Comparison of ENCODE assay signal across 9 cellular contexts in genomic region chrX:140439455-140439854, GRCh38.
DNase-seq lines count a peak whose midpoint lies in the region; ATAC-seq, FAIRE-seq and TF ChIP-seq lines count a peak whose summit lies in the region.
"Had no signal": no experiment of that assay in that cellular context is flagged by ENCODE, and none has a peak within 500 bp of the region (broad histone marks: within the 10 kb centered on the region; RNA-seq: fewer than 3 reads in every experiment).

No MANE protein-coding gene starts in this region.

- H3K23ac ChIP-seq in H1 (ENCODE audit: insufficient read length) = no peak overlapping the region
- no peak overlapping the region for H3K23ac ChIP-seq in mesendoderm (ENCODE audit: low read length)

- H3K4ac ChIP-seq in H1 (replicated peaks; ENCODE audit: insufficient read length, low read depth, low read length) = no peak overlapping the region
- H3K4ac ChIP-seq in mesendoderm (ENCODE audit: low read depth, low read length) = no peak overlapping the region

- H3K36me3 ChIP-seq in A673 (ENCODE audit: insufficient read depth, low read length, poor library complexity, severe bottlenecking) = no peaks in the 10 kb centered on the region
- no peaks in the 10 kb centered on the region for H3K36me3 ChIP-seq in H1 (ENCODE audit: control insufficient read depth in 2 of 4, insufficient read depth in 4 of 4, low read length in 3 of 4)
- H3K36me3 ChIP-seq in mesendoderm (ENCODE audit: control insufficient read depth, insufficient read depth, low read length) = no peaks in the 10 kb centered on the region

- FAIRE-seq in H1 (lab: Jason Lieb, UNC) = peak; percentile 42

- H4K20me1 ChIP-seq in H1 (replicated peaks in 1 of 2; ENCODE audit: control insufficient read depth in 1 of 2, insufficient read depth in 2 of 2, low read length in 2 of 2) = no peaks in the 10 kb centered on the region

- no peak for TF ChIP-seq CTCF in A673 (conservative IDR thresholded peaks at IDR 0.05; ENCODE audit: low read depth, low read length)
- no peak for TF ChIP-seq CTCF in H1 (IDR thresholded peaks at IDR 0.05; ENCODE audit: control extremely low read depth in 1 of 3, insufficient read depth in 1 of 3, low read depth in 1 of 3, low read length in 3 of 3)

- H3K27me3 ChIP-seq in A673 (replicated peaks; ENCODE audit: insufficient read depth, low read depth, low read length, poor library complexity) (peaks cover 5% of the 10 kb centered on the region), H1 (replicated peaks in 1 of 4; ENCODE audit: control insufficient read depth in 3 of 4, extremely low read depth in 1 of 4, insufficient read depth in 3 of 4, low read length in 3 of 4) (no peaks in the 10 kb centered on the region), mesendoderm (ENCODE audit: insufficient read depth, low read length, poor library complexity) (no peaks in the 10 kb centered on the region)

- no TSS peak for BruUV-seq in A673 (replicated peaks; lab: Mats Ljungman, UMichigan)

- H2BK120ac ChIP-seq in H1 (replicated peaks; ENCODE audit: low read depth, low read length) (no peak overlapping the region), mesendoderm (ENCODE audit: low read depth, low read length) (no peak overlapping the region)

- H2AK5ac ChIP-seq in H1 (ENCODE audit: low read depth, low read length) = no peak overlapping the region
- H2AK5ac ChIP-seq in mesendoderm (ENCODE audit: low read length) = no peak overlapping the region

- no peak overlapping the region for H2BK20ac ChIP-seq in H1 (ENCODE audit: low read length)

- H3K4me1 ChIP-seq in A673 (ENCODE audit: insufficient read depth, low read length, poor library complexity, severe bottlenecking) = no peaks in the 10 kb centered on the region
- peaks cover 0 to 13% (median 3%) of the 10 kb centered on the region in 4 experiments; a peak in 4 of 7 replicates for H3K4me1 ChIP-seq in H1 (replicated peaks in 1 of 4; ENCODE audit: control insufficient read depth in 3 of 4, insufficient read depth in 4 of 4, low read length in 3 of 4)
- no peaks in the 10 kb centered on the region for H3K4me1 ChIP-seq in mesendoderm (ENCODE audit: control insufficient read depth, low read depth, low read length)

- H3K79me1 ChIP-seq in H1 (ENCODE audit: low read depth, low read length) (no peaks in the 10 kb centered on the region), mesendoderm (ENCODE audit: low read length) (no peaks in the 10 kb centered on the region)

- no peak for TF ChIP-seq RAD21 in H1 (IDR thresholded peaks at IDR 0.05 in 1 of 2, conservative IDR thresholded peaks at IDR 0.05 in 1 of 2; ENCODE audit: low read depth in 2 of 2, low read length in 2 of 2)

- ATAC-seq in GM19397 (IDR thresholded peaks at IDR 0.05; ENCODE audit: unreplicated experiment) (no peak), HG03565 (IDR thresholded peaks at IDR 0.05; ENCODE audit: unreplicated experiment) (no peak)

- CTCF ChIA-PET in A673 (lab: Charles Lee) = no interaction called here
- CTCF ChIA-PET in H1 (lab: Charles Lee; ENCODE audit: partially characterized antibody) = interaction anchor here (0.6 to 1.2 kb wide), 2 partner anchors 60 to 86 kb away, joined by 3 to 4 read pairs; no protein-coding TSS in a partner anchor

- DNase-seq in A673 (ENCODE audit: low spot score) (peak; percentile 16), HK-2 (ENCODE audit: unreplicated experiment) (peak; percentile 1), H1 (ENCODE audit: low read depth in 1 of 2, low spot score in 2 of 2) (peak; percentile 47 to 76), mesendoderm (peak; percentile 73), A172 (ENCODE audit: low spot score) (no peak), cortex of kidney (lab: John Stamatoyannopoulos, UW) (no peak)
- DNase-seq: effector CD4-positive, alpha-beta T cell had no signal

- no peak overlapping the region for H3K4me3 ChIP-seq in A673 (ENCODE audit: low read depth, low read length, poor library complexity, severe bottlenecking)
- H3K4me3 ChIP-seq in H1 (ENCODE audit: extremely low read depth in 1 of 4, insufficient read depth in 2 of 4, low read depth in 3 of 4, low read length in 4 of 4) = peak overlapping the region; percentile 19 to 54 (median 23); a peak in 5 of 8 replicates
- H3K4me3 ChIP-seq in mesendoderm (ENCODE audit: low read length) = no peak overlapping the region

- H3K56ac ChIP-seq in H1 (replicated peaks; ENCODE audit: insufficient read length, low read depth, low read length) = no peak overlapping the region
- H3K56ac ChIP-seq in mesendoderm (ENCODE audit: low read length) = peak overlapping the region; percentile 42

- H2AFZ ChIP-seq in H1 (ENCODE audit: low read length) = no peak overlapping the region

- no peaks in the 10 kb centered on the region for H3K79me2 ChIP-seq in H1 (ENCODE audit: control insufficient read depth in 1 of 2, insufficient read depth in 2 of 2, low read length in 2 of 2)
- H3K79me2 ChIP-seq in mesendoderm (ENCODE audit: control insufficient read depth, insufficient read depth, low read length) = no peaks in the 10 kb centered on the region

- POLR2A ChIA-PET in A673 (lab: Charles Lee; ENCODE audit: low non-redundant PET) (no interaction called here), H1 (lab: Charles Lee; ENCODE audit: partially characterized antibody) (interaction anchor here (1.1 to 1.7 kb wide), 5 partner anchors 9 to 68 kb away, joined by 3 to 6 read pairs (median 4); partner anchors contain the start of gene SOX3)

- no peak for TF ChIP-seq EP300 in H1 (IDR thresholded peaks at IDR 0.05; ENCODE audit: borderline replicate concordance in 1 of 2, low read depth in 2 of 2, low read length in 2 of 2)

- no peak overlapping the region for H3K14ac ChIP-seq in H1 (ENCODE audit: insufficient read length)

- H3K4me2 ChIP-seq in H1 (ENCODE audit: insufficient read depth in 1 of 2, low read depth in 2 of 2, low read length in 2 of 2) (peak overlapping the region; percentile 56 to 69), mesendoderm (ENCODE audit: low read length) (no peak overlapping the region)

- no peak overlapping the region for H4K91ac ChIP-seq in H1 (replicated peaks; ENCODE audit: insufficient read length, low read length)

- intact Hi-C loops in A673 (cut with micrococcal nuclease; ENCODE audit: unreplicated experiment) = no loop called here

- H3K27ac ChIP-seq in A673 (ENCODE audit: low read depth, low read length, poor library complexity, severe bottlenecking) (no peak overlapping the region), H1 (ENCODE audit: low read depth, low read length) (no peak overlapping the region; the same call in 1 of the 2 replicates), mesendoderm (ENCODE audit: low read depth, low read length) (no peak overlapping the region)

- no peaks in the 10 kb centered on the region for H3K23me2 ChIP-seq in H1 (ENCODE audit: low read depth, low read length)

- H4K5ac ChIP-seq in H1 (ENCODE audit: insufficient read length, low read depth, low read length) (no peak overlapping the region), mesendoderm (ENCODE audit: low read length) (no peak overlapping the region)

- H3K18ac ChIP-seq in H1 (ENCODE audit: extremely low read depth, low read length) = no peak overlapping the region; the same call in 1 of the 2 replicates
- peak overlapping the region; percentile 80 for H3K18ac ChIP-seq in mesendoderm (ENCODE audit: low read length)

- H3K9me3 ChIP-seq in A673 (ENCODE audit: low read depth, low read length, poor library complexity, severe bottlenecking) (no peaks in the 10 kb centered on the region), H1 (ENCODE audit: insufficient read depth in 2 of 2, low read depth in 1 of 2, low read length in 1 of 2) (no peaks in the 10 kb centered on the region)

- no peak overlapping the region for H2BK5ac ChIP-seq in H1 (ENCODE audit: low read depth, low read length)
- H2BK5ac ChIP-seq in mesendoderm (ENCODE audit: low read length) = no peak overlapping the region

- WGBS in H1 (ENCODE audit: extremely low coverage in 1 of 2, insufficient coverage in 1 of 2, insufficient read length in 1 of 2, insufficient replicate concordance in 2 of 2, low coverage in 1 of 2, low lambda C conversion rate in 2 of 2, missing lambda C conversion rate in 1 of 2), 2 experiments = 3% methylated on average over 22 of the region's 36 CpGs; no CpG with 5 or more reads in 1 of the 2 experiments
- WGBS in mesendoderm (ENCODE audit: extremely low coverage, insufficient coverage, low lambda C conversion rate) = no CpG with 5 or more reads among the region's 36 CpGs

- no peak for TF ChIP-seq POLR2A in H1 (IDR thresholded peaks at IDR 0.05; ENCODE audit: control extremely low read depth in 1 of 2, low read depth in 2 of 2, low read length in 2 of 2)

- H4K8ac ChIP-seq in H1 (ENCODE audit: extremely low read depth, insufficient read depth, low read length) (no peak overlapping the region), mesendoderm (ENCODE audit: low read depth, low read length) (peak overlapping the region; percentile 56)

- no peak overlapping the region for H2BK15ac ChIP-seq in H1 (ENCODE audit: low read length)
- H2BK15ac ChIP-seq in mesendoderm (replicated peaks; ENCODE audit: low read depth) = no peak overlapping the region

- no peak overlapping the region for H2BK12ac ChIP-seq in H1 (ENCODE audit: low read depth, low read length)

- H3K9ac ChIP-seq in H1 (replicated peaks in 1 of 4; ENCODE audit: extremely low read depth in 1 of 4, low read depth in 3 of 4, low read length in 3 of 4) (peak overlapping the region in 1 of 4 experiments; percentile 30; a peak in 2 of 7 replicates), mesendoderm (ENCODE audit: low read length) (peak overlapping the region; percentile 29)

TF ChIP-seq in H1, 55 proteins besides CTCF, POLR2A, EP300 and RAD21:
- TF ChIP-seq ASH2L (IDR thresholded peaks at IDR 0.05; ENCODE audit: low read length) (peak; percentile 68), SP4 (IDR thresholded peaks at IDR 0.05; ENCODE audit: low read length) (no peak), TAF1 (IDR thresholded peaks at IDR 0.05; ENCODE audit: low read depth, low read length) (peak; percentile 56)

Comparison
In these comparisons a context has a peak if more than half of its experiments do, and no peak if none do; other contexts are left out.
1. DNase-seq: peak in A673 (single experiment), HK-2 (single experiment), H1 (2 of 2) and mesendoderm (single experiment); none in A172 (single experiment) and cortex of kidney (single experiment).
2. H3K4me3 ChIP-seq: peak in H1 (4 of 4); none in A673 (single experiment) and mesendoderm (single experiment).